Comparison of ENCODE assay signal across 1 cellular context in the genomic region with DNA sequence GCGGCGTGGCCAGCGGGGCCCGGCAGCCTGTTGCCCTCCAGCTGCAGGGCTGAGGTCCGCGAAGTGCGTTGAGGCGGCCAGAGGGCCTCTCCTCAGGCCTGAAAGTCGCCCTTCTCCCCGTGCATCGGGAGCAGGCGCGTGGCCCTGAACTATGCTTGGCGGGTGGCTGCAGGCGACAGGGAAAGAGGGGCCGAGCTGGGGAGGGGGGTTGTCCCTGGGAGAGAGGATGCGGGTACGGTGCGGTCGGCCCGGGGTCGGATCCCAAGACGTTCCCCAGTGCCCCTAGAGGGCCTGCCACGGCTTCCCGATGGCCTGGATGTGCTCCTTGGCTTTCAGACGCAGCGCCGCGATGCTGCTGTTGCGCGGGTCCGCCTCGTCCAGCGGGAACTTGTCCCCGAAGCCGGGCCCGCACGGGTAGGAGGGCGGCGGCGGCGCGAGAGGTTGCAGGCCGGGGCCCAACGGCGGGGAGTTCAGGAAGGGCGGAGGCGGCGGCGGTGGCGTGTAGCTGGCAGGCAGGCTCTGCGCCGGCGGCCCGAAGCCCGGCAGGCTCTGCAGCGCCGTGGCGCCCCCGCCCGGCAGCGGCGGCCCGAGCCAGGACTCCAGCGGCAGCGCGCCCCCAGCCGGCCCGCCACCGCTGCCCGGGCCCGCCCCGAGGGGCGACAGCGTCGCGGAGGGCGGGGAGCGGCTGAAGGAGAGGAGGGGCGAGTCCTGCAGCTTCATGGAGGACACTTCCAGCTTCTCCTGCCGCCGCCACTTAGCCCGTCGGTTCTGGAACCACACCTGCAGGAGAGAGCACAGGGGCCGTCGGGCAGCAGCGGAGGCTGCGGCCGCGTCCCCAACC.
TF ChIP-seq lines count a peak whose summit lies in the region.

No MANE protein-coding gene starts in this region.

TF ChIP-seq in HepG2, 621 proteins besides CTCF, POLR2A, EP300 and RAD21 (continued from another document):
- TF ChIP-seq, protein P1, sequence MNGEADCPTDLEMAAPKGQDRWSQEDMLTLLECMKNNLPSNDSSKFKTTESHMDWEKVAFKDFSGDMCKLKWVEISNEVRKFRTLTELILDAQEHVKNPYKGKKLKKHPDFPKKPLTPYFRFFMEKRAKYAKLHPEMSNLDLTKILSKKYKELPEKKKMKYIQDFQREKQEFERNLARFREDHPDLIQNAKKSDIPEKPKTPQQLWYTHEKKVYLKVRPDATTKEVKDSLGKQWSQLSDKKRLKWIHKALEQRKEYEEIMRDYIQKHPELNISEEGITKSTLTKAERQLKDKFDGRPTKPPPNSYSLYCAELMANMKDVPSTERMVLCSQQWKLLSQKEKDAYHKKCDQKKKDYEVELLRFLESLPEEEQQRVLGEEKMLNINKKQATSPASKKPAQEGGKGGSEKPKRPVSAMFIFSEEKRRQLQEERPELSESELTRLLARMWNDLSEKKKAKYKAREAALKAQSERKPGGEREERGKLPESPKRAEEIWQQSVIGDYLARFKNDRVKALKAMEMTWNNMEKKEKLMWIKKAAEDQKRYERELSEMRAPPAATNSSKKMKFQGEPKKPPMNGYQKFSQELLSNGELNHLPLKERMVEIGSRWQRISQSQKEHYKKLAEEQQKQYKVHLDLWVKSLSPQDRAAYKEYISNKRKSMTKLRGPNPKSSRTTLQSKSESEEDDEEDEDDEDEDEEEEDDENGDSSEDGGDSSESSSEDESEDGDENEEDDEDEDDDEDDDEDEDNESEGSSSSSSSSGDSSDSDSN (CRISPR knock-in tag; IDR thresholded peaks at IDR 0.05), result peak; percentile 89
- TF ChIP-seq REPIN1 (CRISPR knock-in tag; IDR thresholded peaks at IDR 0.05; ENCODE audit: borderline replicate concordance, low read depth) (peak; percentile 28; the same call in 1 of the 2 replicates), GABPB1 (CRISPR knock-in tag; IDR thresholded peaks at IDR 0.05) (peak; percentile 56; the same call in 1 of the 2 replicates), LCORL (IDR thresholded peaks at IDR 0.05) (no peak), LCORL (CRISPR knock-in tag; IDR thresholded peaks at IDR 0.05) (0 out of 2 replicates have a peak, but pooled peaks have one; percentile 10), NONO (IDR thresholded peaks at IDR 0.05) (no peak), NONO (CRISPR knock-in tag; conservative IDR thresholded peaks at IDR 0.05) (0 out of 2 replicates have a peak, but pooled peaks have one; percentile 24), SAP130 (CRISPR knock-in tag; IDR thresholded peaks at IDR 0.05; ENCODE audit: low read depth) (peak; percentile 9; the same call in 1 of the 2 replicates), ZNF556 (CRISPR knock-in tag; IDR thresholded peaks at IDR 0.05; ENCODE audit: borderline replicate concordance) (0 out of 2 replicates have a peak, but pooled peaks have one; percentile 41), NRL (CRISPR knock-in tag; IDR thresholded peaks at IDR 0.05; ENCODE audit: borderline replicate concordance) (no peak), ZFY (CRISPR knock-in tag; IDR thresholded peaks at IDR 0.05) (peak; percentile 67; the same call in 1 of the 2 replicates), GATAD1 (CRISPR knock-in tag; IDR thresholded peaks at IDR 0.05) (0 out of 2 replicates have a peak, but pooled peaks have one; percentile 24), ZNF670 (CRISPR knock-in tag; IDR thresholded peaks at IDR 0.05; ENCODE audit: borderline replicate concordance) (no peak)
- TF ChIP-seq, protein P2, sequence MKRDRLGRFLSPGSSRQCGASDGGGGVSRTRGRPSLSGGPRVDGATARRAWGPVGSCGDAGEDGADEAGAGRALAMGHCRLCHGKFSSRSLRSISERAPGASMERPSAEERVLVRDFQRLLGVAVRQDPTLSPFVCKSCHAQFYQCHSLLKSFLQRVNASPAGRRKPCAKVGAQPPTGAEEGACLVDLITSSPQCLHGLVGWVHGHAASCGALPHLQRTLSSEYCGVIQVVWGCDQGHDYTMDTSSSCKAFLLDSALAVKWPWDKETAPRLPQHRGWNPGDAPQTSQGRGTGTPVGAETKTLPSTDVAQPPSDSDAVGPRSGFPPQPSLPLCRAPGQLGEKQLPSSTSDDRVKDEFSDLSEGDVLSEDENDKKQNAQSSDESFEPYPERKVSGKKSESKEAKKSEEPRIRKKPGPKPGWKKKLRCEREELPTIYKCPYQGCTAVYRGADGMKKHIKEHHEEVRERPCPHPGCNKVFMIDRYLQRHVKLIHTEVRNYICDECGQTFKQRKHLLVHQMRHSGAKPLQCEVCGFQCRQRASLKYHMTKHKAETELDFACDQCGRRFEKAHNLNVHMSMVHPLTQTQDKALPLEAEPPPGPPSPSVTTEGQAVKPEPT (CRISPR knock-in tag; IDR thresholded peaks at IDR 0.05; ENCODE audit: low read depth), result no peak
